6 cellular contexts compared by ENCODE assay signal in the genomic region with DNA sequence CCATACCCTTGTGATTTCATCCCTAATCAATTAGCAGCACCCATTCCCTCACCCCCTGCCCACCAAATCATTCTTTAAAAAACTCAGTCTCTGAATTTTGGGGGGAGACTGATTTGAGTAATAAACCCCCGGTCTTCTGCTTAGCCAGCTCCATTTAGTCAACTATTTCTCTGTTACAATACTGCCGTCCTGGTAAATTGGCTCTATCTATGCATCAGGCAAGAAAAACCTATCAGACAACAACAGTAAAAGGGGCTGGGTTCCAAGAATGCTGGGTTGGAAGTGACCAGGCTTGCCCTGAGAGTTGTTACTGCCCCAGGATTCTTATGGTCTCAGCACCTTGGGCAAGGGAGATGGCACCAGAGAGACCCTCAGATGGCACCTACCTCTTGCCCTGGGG.
"Had no signal": no experiment of that assay in that cellular context is flagged by ENCODE, and none has a peak within 500 bp of the region (broad histone marks: within the 10 kb centered on the region; RNA-seq: fewer than 3 reads in every experiment).

No MANE protein-coding gene starts in this region.

- DNase-seq: IMR-90, KBM-7, KG1 had no signal

- H3K27ac Mint-ChIP-seq: IgD-negative memory B cell had no signal

- H3K4me3 ChIP-seq: K562 had no signal

- H3K27ac ChIP-seq: HL-60 had no signal
